In genomic region chr9:130419521-130420035, GRCh38 we compare ENCODE assay signal across 26 cellular contexts. TPM values are rescaled to one million over a fixed set of nuclear protein-coding genes. Genes with fewer than 3 reads are reported as not detected.
"Had no signal": no experiment of that assay in that cellular context is flagged by ENCODE, and none has a peak within 500 bp of the region (broad histone marks: within the 10 kb centered on the region; RNA-seq: fewer than 3 reads in every experiment).

No MANE protein-coding gene starts in this region.

- H3K27me3 ChIP-seq: left lung, right atrium auricular region, right lobe of liver, tibial nerve, uterus had no signal

- H2AFZ ChIP-seq: parathyroid adenoma had no signal

- H3K27ac ChIP-seq: left lung, lower lobe of right lung, neutrophil, parathyroid adenoma, right atrium auricular region, right lobe of liver, tibial nerve, uterus had no signal

- H3K4me3 ChIP-seq: left lung, lower lobe of right lung, right atrium auricular region, right lobe of liver, smooth muscle cell, tibial nerve, uterus had no signal

- H3K9ac ChIP-seq: parathyroid adenoma had no signal

- DNase-seq: hippocampal formation; immature natural killer cell; kidney; left colon; left lung; lower lobe of right lung; mammary epithelial cell; mesenchymal stem cell; naive thymus-derived CD8-positive, alpha-beta T cell; occipital lobe; right lobe of liver; stimulated activated CD4-positive, alpha-beta T cell treated with anti-CD3 and anti-CD28 coated beads, Interleukin-1b, Interleukin-23, amount 100 ng/mL, for 48 hours; stimulated activated CD4-positive, alpha-beta T cell treated with anti-CD3 and anti-CD28 coated beads, Interleukin-2, amount 100 ng/mL, for 48 hours; stimulated activated CD4-positive, alpha-beta T cell treated with anti-CD3 and anti-CD28 coated beads, Interleukin-4, amount 100 ng/mL, for 4 hours; stimulated activated CD8-positive, alpha-beta memory T cell treated with anti-CD3 and anti-CD28 coated beads, Interleukin-4, amount 100 ng/mL, for 48 hours; stimulated activated naive CD4-positive, alpha-beta T cell treated with Interleukin-2 at 50 U/mL for 16 hours; stimulated activated naive CD8-positive, alpha-beta T cell treated with anti-CD3 and anti-CD28 coated beads, Interleukin-15, amount 100 ng/mL, for 72 hours; substantia nigra; uterus had no signal

- H3K4me1 ChIP-seq: left lung, lower lobe of right lung, parathyroid adenoma, right atrium auricular region, right lobe of liver, tibial nerve, uterus had no signal

- H3K4me2 ChIP-seq: smooth muscle cell had no signal

- ATAC-seq: left colon; left lung; lower lobe of right lung; naive thymus-derived CD8-positive, alpha-beta T cell; right lobe of liver; stimulated activated memory B cell treated with anti-CD40 and anti-IgM and Interleukin-4, amounts not matched to agents 10 μg/mL and 1 μg/mL and 100 μg/mL, for 72 hours; stimulated activated naive CD8-positive, alpha-beta T cell treated with anti-CD3 and anti-CD28 coated beads, Interleukin-15, amount 100 ng/mL, for 72 hours had no signal

- H3K79me2 ChIP-seq: parathyroid adenoma had no signal

- FAIRE-seq: islet of Langerhans, kidney had no signal

- H3K36me3 ChIP-seq: left lung, lower lobe of right lung, neutrophil, right atrium auricular region, right lobe of liver, tibial nerve, uterus had no signal

- H3K9me3 ChIP-seq: left lung, lower lobe of right lung, neutrophil, right atrium auricular region, right lobe of liver, tibial nerve, uterus had no signal

RNA-seq across cellular contexts. Expression of gene ASS1, which starts 25.2 kb away (rescaled TPM):
- total RNA-seq: naive thymus-derived CD8-positive, alpha-beta T cell had no signal
- polyA plus RNA-seq: immature natural killer cell; naive thymus-derived CD8-positive, alpha-beta T cell had no signal
